Comparison of ENCODE assay signal across 16 cellular contexts in genomic region chr12:91972896-91973295, GRCh38.
DNase-seq lines count a peak whose midpoint lies in the region; ATAC-seq and TF ChIP-seq lines count a peak whose summit lies in the region.
"Had no signal": no experiment of that assay in that cellular context is flagged by ENCODE, and none has a peak within 500 bp of the region (broad histone marks: within the 10 kb centered on the region; RNA-seq: fewer than 3 reads in every experiment).

No MANE protein-coding gene starts in this region.

- H3K27me3 Mint-ChIP-seq in T-helper 17 cell: no peaks in the 10 kb centered on the region
- H3K27me3 Mint-ChIP-seq: CD4-positive, alpha-beta T cell had no signal

- DNase-seq in T-helper 17 cell: no peak
- peak; percentile 69 for DNase-seq in foreskin melanocyte
- no peak for DNase-seq in ACHN
- DNase-seq in left ventricle myocardium inferior: no peak
- DNase-seq in H4 (ENCODE audit: low spot score): no peak
- DNase-seq: 8988T; AML-193; Caco-2; Calu3; CD4-positive, alpha-beta T cell; CD8-positive, alpha-beta T cell; DMS79 treated with DMSO at 0.1 percent for 48 hours; GF-D8 had no signal

- in situ Hi-C loops in ACHN (cut with HindIII; ENCODE audit: low pct_ligation_motif_present, low pct_unique_long_range_greater_than_20kb, low sequenced_read_pairs): no loop called here

- peak overlapping the region; percentile 93 for H3K27ac Mint-ChIP-seq in T-helper 17 cell
- H3K27ac Mint-ChIP-seq: B cell; CD4-positive, alpha-beta T cell; CD8-positive, alpha-beta T cell had no signal

- H3K36me3 Mint-ChIP-seq in T-helper 17 cell (ENCODE audit: low read depth): peaks cover 2% of the 10 kb centered on the region

- no peak overlapping the region for H3K27ac ChIP-seq in left ventricle myocardium inferior (replicated peaks)
- H3K27ac ChIP-seq: BLaER1 treated with 17β-estradiol and CSF1 and Interleukin-3, amounts not matched to agents 10 nM and 100 nM; C4-2B had no signal

- peaks cover 3% of the 10 kb centered on the region for H3K4me1 Mint-ChIP-seq in T-helper 17 cell
- H3K4me1 Mint-ChIP-seq: B cell had no signal

- no peak for ATAC-seq in T-helper 17 cell
- ATAC-seq: CD8-positive, alpha-beta T cell had no signal

- intact Hi-C loops in left ventricle myocardium inferior (cut with micrococcal nuclease): no loop called here

- no peaks in the 10 kb centered on the region for H3K36me3 ChIP-seq in left ventricle myocardium inferior
- H3K36me3 ChIP-seq: BLaER1 treated with 17β-estradiol and CSF1 and Interleukin-3, amounts not matched to agents 10 nM and 100 nM had no signal

- peaks cover 6% of the 10 kb centered on the region for H3K4me1 ChIP-seq in left ventricle myocardium inferior
- H3K4me1 ChIP-seq: BLaER1 treated with 17β-estradiol and CSF1 and Interleukin-3, amounts not matched to agents 10 nM and 100 nM had no signal

- H3K27me3 ChIP-seq in left ventricle myocardium inferior (ENCODE audit: low read depth): no peaks in the 10 kb centered on the region
- H3K27me3 ChIP-seq: BLaER1 treated with 17β-estradiol and CSF1 and Interleukin-3, amounts not matched to agents 10 nM and 100 nM had no signal

- H3K9me3 ChIP-seq in T-helper 17 cell (ENCODE audit: control insufficient read depth, low read length, poor library complexity, severe bottlenecking): no peaks in the 10 kb centered on the region
- no peaks in the 10 kb centered on the region for H3K9me3 ChIP-seq in left ventricle myocardium inferior (replicated peaks)

- TF ChIP-seq CTCF in left ventricle myocardium inferior (IDR thresholded peaks at IDR 0.05; ENCODE audit: borderline replicate concordance): no peak

- H3K4me3 ChIP-seq in left ventricle myocardium inferior: no peak overlapping the region
- H3K4me3 ChIP-seq: BLaER1 treated with 17β-estradiol and CSF1 and Interleukin-3, amounts not matched to agents 10 nM and 100 nM had no signal

- H3K4me3 Mint-ChIP-seq in T-helper 17 cell: no peak overlapping the region
- H3K4me3 Mint-ChIP-seq: B cell; CD4-positive, alpha-beta T cell; CD8-positive, alpha-beta T cell had no signal
